30 cellular contexts compared by ENCODE assay signal in the genomic region with DNA sequence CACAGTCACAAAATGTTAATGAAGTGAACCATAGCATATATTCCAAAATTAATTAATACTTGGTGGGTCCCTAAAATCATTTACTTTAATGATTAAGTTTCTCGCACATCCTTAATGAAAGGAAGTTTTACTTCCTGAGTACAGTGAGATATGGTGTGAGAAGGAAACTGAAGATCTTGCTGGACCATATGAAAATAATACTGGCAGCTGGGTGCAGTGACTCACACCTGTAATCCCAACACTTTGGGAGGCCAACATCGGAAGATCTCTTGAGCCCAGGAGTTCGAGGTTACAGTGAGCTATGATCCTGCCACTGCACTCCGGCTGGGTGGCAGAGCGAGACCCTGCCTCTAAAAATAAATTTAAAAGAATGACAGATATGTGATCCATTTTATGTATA.
"Had no signal": no experiment of that assay in that cellular context is flagged by ENCODE, and none has a peak within 500 bp of the region (broad histone marks: within the 10 kb centered on the region; RNA-seq: fewer than 3 reads in every experiment).

No MANE protein-coding gene starts in this region.

- H3K27me3 ChIP-seq: esophagus muscularis mucosa, foreskin keratinocyte, gastrocnemius medialis, heart left ventricle had no signal

- H3K4me1 ChIP-seq: esophagus muscularis mucosa, foreskin keratinocyte, gastrocnemius medialis, heart left ventricle had no signal

- FAIRE-seq: astrocyte, colon had no signal

- H3K36me3 ChIP-seq: gastrocnemius medialis, WERI-Rb-1 had no signal

- ATAC-seq: activated CD4-positive, CD25-positive, alpha-beta regulatory T cell treated with anti-CD3 and anti-CD28 coated beads, Interleukin-2, amount 50 U/mL, for 24 hours; activated CD8-positive, alpha-beta T cell treated with anti-CD3 and anti-CD28 coated beads for 36 hours; activated T-cell treated with anti-CD3 and anti-CD28 coated beads, Interleukin-2, amount 50 U/mL, for 4 hours; activated T-helper 17 cell treated with anti-CD3 and anti-CD28 coated beads, Interleukin-2, amount 50 U/mL, for 72 hours; foreskin keratinocyte; gastrocnemius medialis; heart left ventricle; T-helper 17 cell had no signal

- H3K9me3 ChIP-seq: gastrocnemius medialis had no signal

- H3K27ac ChIP-seq: esophagus muscularis mucosa, foreskin keratinocyte, gastrocnemius medialis, heart left ventricle, WERI-Rb-1 had no signal

- H3K4me3 ChIP-seq: esophagus muscularis mucosa, gastrocnemius medialis, heart left ventricle had no signal

- DNase-seq: activated B cell treated with CpG ODN at 0.5 μM for 24 hours; activated CD4-positive, alpha-beta T cell treated with anti-CD3 and anti-CD28 coated beads for 48 hours; activated CD4-positive, alpha-beta T cell treated with anti-CD3 and anti-CD28 coated beads, Interleukin-2, amount 50 U/mL, for 1 hour; activated CD4-positive, alpha-beta T cell treated with anti-CD3 and anti-CD28 coated beads, Interleukin-2, amount 50 U/mL, for 48 hours; activated CD8-positive, alpha-beta memory T cell treated with anti-CD3 and anti-CD28 coated beads for 24 hours; activated CD8-positive, alpha-beta T cell treated with anti-CD3 and anti-CD28 coated beads for 36 hours; activated effector memory CD4-positive, alpha-beta T cell treated with Interleukin-2 at 50 U/mL for 16 hours; activated gamma-delta T cell treated with Interleukin-2 at 50 U/mL for 16 hours; activated naive CD4-positive, alpha-beta T cell treated with anti-CD3 and anti-CD28 coated beads, Interleukin-2, amount 50 U/mL, for 16 hours; activated naive CD4-positive, alpha-beta T cell treated with Interleukin-2 at 50 U/mL for 16 hours; activated T-cell treated with anti-CD3 and anti-CD28 coated beads, Interleukin-2, amount 50 U/mL, for 4 hours; amniotic stem cell; anterior cingulate cortex; caudate nucleus; cortex of kidney; effector memory CD4-positive, alpha-beta T cell; endodermal cell; erythroblast; foreskin keratinocyte; gastrocnemius medialis; glutamatergic neuron; heart left ventricle; T-helper 17 cell; T1000; WERI-Rb-1 had no signal
